ENCODE assay signal across 24 cellular contexts in the genomic region with DNA sequence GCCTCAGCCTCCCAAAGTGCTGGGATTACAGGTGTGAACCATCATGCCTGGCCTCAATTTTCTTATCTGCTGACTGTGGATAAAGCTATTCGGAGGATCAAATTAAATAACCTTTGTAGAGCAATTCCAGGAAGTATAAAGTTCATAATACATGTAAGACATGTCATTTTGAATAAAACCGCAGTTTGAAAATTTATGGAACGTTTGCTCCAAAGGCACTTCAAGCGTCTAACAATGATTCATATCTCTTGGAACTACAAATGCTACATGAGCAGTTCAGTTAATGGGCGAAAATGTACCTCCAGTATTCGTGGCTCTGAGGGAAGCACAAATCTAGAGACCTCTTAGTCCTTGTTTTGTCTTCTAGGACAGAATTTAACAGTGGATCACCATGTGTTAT.
"Had no signal": no experiment of that assay in that cellular context is flagged by ENCODE, and none has a peak within 500 bp of the region (broad histone marks: within the 10 kb centered on the region; RNA-seq: fewer than 3 reads in every experiment).

No MANE protein-coding gene starts in this region.

- DNase-seq: naive thymus-derived CD8-positive, alpha-beta T cell; occipital lobe; ovary; posterior cingulate gyrus; psoas muscle; right cardiac atrium; right lobe of liver; sigmoid colon; small intestine; stimulated activated CD4-positive, alpha-beta T cell treated with anti-CD3 and anti-CD28 coated beads, Interleukin-15, amount 100 ng/mL, for 24 hours; stimulated activated CD4-positive, alpha-beta T cell treated with anti-CD3 and anti-CD28 coated beads, Interleukin-2, amount 100 ng/mL, for 24 hours; stimulated activated CD4-positive, alpha-beta T cell treated with anti-CD3 and anti-CD28 coated beads, Interleukin-2, amount 100 ng/mL, for 48 hours; stimulated activated CD4-positive, alpha-beta T cell treated with anti-CD3 and anti-CD28 coated beads, Interleukin-4, amount 100 ng/mL, for 24 hours; stimulated activated naive B cell treated with anti-CD40 and anti-IgM and Interleukin-4, amounts not matched to agents 10 μg/mL and 1 μg/mL and 100 μg/mL, for 72 hours; stimulated activated naive CD4-positive, alpha-beta T cell treated with Interleukin-2 at 50 U/mL for 16 hours; stomach; thyroid gland; trophoblast cell; upper lobe of left lung had no signal

- H3K27me3 Mint-ChIP-seq: naive thymus-derived CD8-positive, alpha-beta T cell; natural killer cell treated with Interleukin-12 subunit alpha and Interleukin-12 subunit beta and Interleukin-15 and Interleukin-18, amount 100 ng/mL, for 72 hours; stimulated activated naive B cell treated with anti-CD40 and anti-IgM and Interleukin-4, amounts not matched to agents 10 μg/mL and 1 μg/mL and 100 μg/mL, for 72 hours; stimulated activated naive CD8-positive, alpha-beta T cell treated with anti-CD3 and anti-CD28 coated beads, Interleukin-15, Interleukin-2, amounts not matched to agents 100 ng/mL and 50 ng/mL, for 24 hours had no signal

- H3K4me3 Mint-ChIP-seq: naive thymus-derived CD8-positive, alpha-beta T cell; natural killer cell treated with Interleukin-12 subunit alpha and Interleukin-12 subunit beta and Interleukin-15 and Interleukin-18, amount 100 ng/mL, for 72 hours; neural progenitor cell; stimulated activated effector memory CD8-positive, alpha-beta T cell treated with anti-CD3 and anti-CD28 coated beads, Interleukin-12 subunit alpha, Interleukin-12 subunit beta, amount 100 ng/mL, for 72 hours; stimulated activated naive B cell treated with anti-CD40 and anti-IgM and Interleukin-4, amounts not matched to agents 10 μg/mL and 1 μg/mL and 100 μg/mL, for 72 hours; stimulated activated naive CD8-positive, alpha-beta T cell treated with anti-CD3 and anti-CD28 coated beads, Interleukin-15, Interleukin-2, amounts not matched to agents 100 ng/mL and 50 ng/mL, for 24 hours had no signal

- H3K4me1 Mint-ChIP-seq: naive thymus-derived CD8-positive, alpha-beta T cell; stimulated activated effector memory CD8-positive, alpha-beta T cell treated with anti-CD3 and anti-CD28 coated beads, Interleukin-12 subunit alpha, Interleukin-12 subunit beta, amount 100 ng/mL, for 72 hours; stimulated activated naive B cell treated with anti-CD40 and anti-IgM and Interleukin-4, amounts not matched to agents 10 μg/mL and 1 μg/mL and 100 μg/mL, for 72 hours had no signal

- H3K27ac Mint-ChIP-seq: naive thymus-derived CD8-positive, alpha-beta T cell; natural killer cell treated with Interleukin-12 subunit alpha and Interleukin-12 subunit beta and Interleukin-15 and Interleukin-18, amount 100 ng/mL, for 72 hours; progenitor cell of endocrine pancreas; stimulated activated effector memory CD8-positive, alpha-beta T cell treated with anti-CD3 and anti-CD28 coated beads, Interleukin-12 subunit alpha, Interleukin-12 subunit beta, amount 100 ng/mL, for 72 hours; stimulated activated naive B cell treated with anti-CD40 and anti-IgM and Interleukin-4, amounts not matched to agents 10 μg/mL and 1 μg/mL and 100 μg/mL, for 72 hours; stimulated activated naive CD8-positive, alpha-beta T cell treated with anti-CD3 and anti-CD28 coated beads, Interleukin-15, Interleukin-2, amounts not matched to agents 100 ng/mL and 50 ng/mL, for 24 hours had no signal

- H3K36me3 Mint-ChIP-seq: naive thymus-derived CD8-positive, alpha-beta T cell; stimulated activated effector memory CD8-positive, alpha-beta T cell treated with anti-CD3 and anti-CD28 coated beads, Interleukin-12 subunit alpha, Interleukin-12 subunit beta, amount 100 ng/mL, for 72 hours; stimulated activated naive B cell treated with anti-CD40 and anti-IgM and Interleukin-4, amounts not matched to agents 10 μg/mL and 1 μg/mL and 100 μg/mL, for 72 hours had no signal

- ATAC-seq: naive thymus-derived CD8-positive, alpha-beta T cell; natural killer cell treated with Interleukin-12 subunit alpha and Interleukin-12 subunit beta and Interleukin-15 and Interleukin-18, amount 100 ng/mL, for 72 hours; psoas muscle; right cardiac atrium; right lobe of liver; stimulated activated effector memory CD8-positive, alpha-beta T cell treated with anti-CD3 and anti-CD28 coated beads, Interleukin-12 subunit alpha, Interleukin-12 subunit beta, amount 100 ng/mL, for 72 hours; stimulated activated naive B cell treated with anti-CD40 and anti-IgM and Interleukin-4, amounts not matched to agents 10 μg/mL and 1 μg/mL and 100 μg/mL, for 72 hours had no signal
